In the genomic region with DNA sequence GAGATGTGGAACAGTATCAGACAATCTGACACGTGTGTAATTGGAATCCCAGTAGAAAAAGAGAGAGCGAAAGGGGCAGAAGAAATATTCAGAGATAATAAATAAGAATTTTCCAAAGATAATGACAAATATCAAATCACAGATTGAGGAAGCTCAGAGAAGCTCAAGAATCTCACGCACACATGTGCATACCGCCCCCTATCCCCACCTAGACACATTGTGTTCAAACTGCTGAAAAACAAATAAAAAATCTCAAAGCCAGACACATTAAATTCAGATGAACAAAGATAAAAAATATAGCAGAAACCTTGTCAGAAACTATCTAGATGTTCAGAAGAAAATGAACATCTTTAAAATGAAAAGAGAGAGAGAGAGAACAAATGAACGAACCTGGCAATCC, we compare ENCODE assay signal across 10 cellular contexts. TPM values are rescaled to one million over a fixed set of nuclear protein-coding genes. Genes with fewer than 3 reads are reported as not detected.
DNase-seq lines count a peak whose midpoint lies in the region; ATAC-seq and TF ChIP-seq lines count a peak whose summit lies in the region.
"Had no signal": no experiment of that assay in that cellular context is flagged by ENCODE, and none has a peak within 500 bp of the region (broad histone marks: within the 10 kb centered on the region; RNA-seq: fewer than 3 reads in every experiment).

No MANE protein-coding gene starts in this region.

- H3K4me2 ChIP-seq in neural progenitor cell = no peak overlapping the region

- H3K27me3 Mint-ChIP-seq in WTC11 (ENCODE audit: low read depth) (no peaks in the 10 kb centered on the region; the same call in 1 of the 2 replicates), neural progenitor cell (ENCODE audit: insufficient read depth, low read depth) (no peaks in the 10 kb centered on the region)

- H3K27me3 ChIP-seq in neural progenitor cell = no peaks in the 10 kb centered on the region

- peaks cover 7% of the 10 kb centered on the region for H3F3A ChIP-seq in neural progenitor cell (ENCODE audit: low read depth)

- POLR2A ChIA-PET in WTC11 (lab: Charles Lee) = interaction anchor here (1.5 kb wide), 1 partner anchor 18 kb away, joined by 4 read pairs; no protein-coding TSS in a partner anchor

- peak; percentile 24; the same call in 1 of the 2 replicates for TF ChIP-seq CTCF in WTC11 (IDR thresholded peaks at IDR 0.05)
- peak; percentile 50 for TF ChIP-seq CTCF in neural progenitor cell (IDR thresholded peaks at IDR 0.05)

- H3K9me3 Mint-ChIP-seq in WTC11 = no peaks in the 10 kb centered on the region
- H3K9me3 Mint-ChIP-seq in neural progenitor cell = no peaks in the 10 kb centered on the region

- no peak overlapping the region for H3K4me3 ChIP-seq in neural progenitor cell

- CTCF ChIA-PET in WTC11 (lab: Charles Lee) = interaction anchor here (0.5 to 3.9 kb wide), 10 partner anchors 9 to 251 kb away, joined by 3 to 22 read pairs (median 6); partner anchors contain the start of genes GSTO1 and SFR1

- H3K9me3 ChIP-seq in neural progenitor cell (ENCODE audit: low read depth) = no peaks in the 10 kb centered on the region

- H3K36me3 ChIP-seq in neural progenitor cell = no peaks in the 10 kb centered on the region

- DNase-seq in NCI-H82 (lab: John Stamatoyannopoulos, UW) (peak; percentile 5), NCI-H82 treated with DMSO at 0.1 percent for 48 hours (lab: John Stamatoyannopoulos, UW; ENCODE audit: unreplicated experiment) (no peak), HT-29 (ENCODE audit: low spot score) (peak; percentile 33), WTC11 (ENCODE audit: low spot score) (no peak), neural progenitor cell (ENCODE audit: low spot score) (peak; percentile 13), SW480 (ENCODE audit: low spot score) (no peak)
- DNase-seq in stimulated activated CD4-positive, alpha-beta T cell treated with anti-CD3 and anti-CD28 coated beads, Interleukin-15, amount 100 ng/mL, for 24 hours = no peak
- DNase-seq: activated naive CD4-positive, alpha-beta T cell treated with anti-CD3 and anti-CD28 coated beads, Interleukin-2, amount 50 U/mL, for 16 hours; left ventricle myocardium superior had no signal

- H3K4me3 Mint-ChIP-seq in WTC11 = no peak overlapping the region
- no peak overlapping the region for H3K4me3 Mint-ChIP-seq in neural progenitor cell

- peaks cover 22% of the 10 kb centered on the region for H3K4me1 Mint-ChIP-seq in WTC11
- peaks cover 5% of the 10 kb centered on the region for H3K4me1 Mint-ChIP-seq in neural progenitor cell

- no peaks in the 10 kb centered on the region for H3K36me3 Mint-ChIP-seq in WTC11
- no peaks in the 10 kb centered on the region for H3K36me3 Mint-ChIP-seq in neural progenitor cell

- no peak overlapping the region for H3K9ac ChIP-seq in neural progenitor cell

- no peaks in the 10 kb centered on the region for H3K79me2 ChIP-seq in neural progenitor cell (ENCODE audit: low read depth)

- peaks cover 13% of the 10 kb centered on the region for H3K4me1 ChIP-seq in neural progenitor cell

- no peak overlapping the region for H3K27ac ChIP-seq in neural progenitor cell

- ATAC-seq in WTC11 (no peak), HG02885 (IDR thresholded peaks at IDR 0.05; ENCODE audit: poor library complexity, unreplicated experiment) (no peak)
- ATAC-seq: left ventricle myocardium superior had no signal

- H4K20me1 ChIP-seq in neural progenitor cell (ENCODE audit: low read depth) = no peaks in the 10 kb centered on the region

- H2AFZ ChIP-seq in neural progenitor cell (replicated peaks) = peak overlapping the region; percentile 41

- H3K27ac Mint-ChIP-seq in WTC11 (no peak overlapping the region), neural progenitor cell (no peak overlapping the region)

TF ChIP-seq in WTC11, 78 proteins besides CTCF, POLR2A, EP300 and RAD21:
- TF ChIP-seq TEAD4 (CRISPR knock-in tag; IDR thresholded peaks at IDR 0.05) = no peak
- TF ChIP-seq FOXJ3 (CRISPR knock-in tag; IDR thresholded peaks at IDR 0.05; ENCODE audit: borderline replicate concordance) = no peak
- TF ChIP-seq, protein P1, sequence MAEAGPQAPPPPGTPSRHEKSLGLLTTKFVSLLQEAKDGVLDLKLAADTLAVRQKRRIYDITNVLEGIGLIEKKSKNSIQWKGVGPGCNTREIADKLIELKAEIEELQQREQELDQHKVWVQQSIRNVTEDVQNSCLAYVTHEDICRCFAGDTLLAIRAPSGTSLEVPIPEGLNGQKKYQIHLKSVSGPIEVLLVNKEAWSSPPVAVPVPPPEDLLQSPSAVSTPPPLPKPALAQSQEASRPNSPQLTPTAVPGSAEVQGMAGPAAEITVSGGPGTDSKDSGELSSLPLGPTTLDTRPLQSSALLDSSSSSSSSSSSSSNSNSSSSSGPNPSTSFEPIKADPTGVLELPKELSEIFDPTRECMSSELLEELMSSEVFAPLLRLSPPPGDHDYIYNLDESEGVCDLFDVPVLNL (CRISPR knock-in tag; IDR thresholded peaks at IDR 0.05; ENCODE audit: borderline replicate concordance, low read depth) = no peak
- no peak for TF ChIP-seq NFE2L1 (CRISPR knock-in tag; IDR thresholded peaks at IDR 0.05)
- TF ChIP-seq GRHL2 (CRISPR knock-in tag; IDR thresholded peaks at IDR 0.05; ENCODE audit: insufficient replicate concordance, severe bottlenecking) = no peak
- TF ChIP-seq E2F5 (CRISPR knock-in tag; IDR thresholded peaks at IDR 0.05) = no peak
- no peak for TF ChIP-seq CBFB (CRISPR knock-in tag; IDR thresholded peaks at IDR 0.05; ENCODE audit: low read depth)
- TF ChIP-seq, protein P2, sequence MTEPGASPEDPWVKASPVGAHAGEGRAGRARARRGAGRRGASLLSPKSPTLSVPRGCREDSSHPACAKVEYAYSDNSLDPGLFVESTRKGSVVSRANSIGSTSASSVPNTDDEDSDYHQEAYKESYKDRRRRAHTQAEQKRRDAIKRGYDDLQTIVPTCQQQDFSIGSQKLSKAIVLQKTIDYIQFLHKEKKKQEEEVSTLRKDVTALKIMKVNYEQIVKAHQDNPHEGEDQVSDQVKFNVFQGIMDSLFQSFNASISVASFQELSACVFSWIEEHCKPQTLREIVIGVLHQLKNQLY (CRISPR knock-in tag; IDR thresholded peaks at IDR 0.05) = no peak
- TF ChIP-seq RORB (CRISPR knock-in tag; IDR thresholded peaks at IDR 0.05) = no peak
- TF ChIP-seq, protein P3, sequence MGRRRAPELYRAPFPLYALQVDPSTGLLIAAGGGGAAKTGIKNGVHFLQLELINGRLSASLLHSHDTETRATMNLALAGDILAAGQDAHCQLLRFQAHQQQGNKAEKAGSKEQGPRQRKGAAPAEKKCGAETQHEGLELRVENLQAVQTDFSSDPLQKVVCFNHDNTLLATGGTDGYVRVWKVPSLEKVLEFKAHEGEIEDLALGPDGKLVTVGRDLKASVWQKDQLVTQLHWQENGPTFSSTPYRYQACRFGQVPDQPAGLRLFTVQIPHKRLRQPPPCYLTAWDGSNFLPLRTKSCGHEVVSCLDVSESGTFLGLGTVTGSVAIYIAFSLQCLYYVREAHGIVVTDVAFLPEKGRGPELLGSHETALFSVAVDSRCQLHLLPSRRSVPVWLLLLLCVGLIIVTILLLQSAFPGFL (CRISPR knock-in tag; IDR thresholded peaks at IDR 0.05; ENCODE audit: borderline replicate concordance) = no peak
- TF ChIP-seq, protein P4, sequence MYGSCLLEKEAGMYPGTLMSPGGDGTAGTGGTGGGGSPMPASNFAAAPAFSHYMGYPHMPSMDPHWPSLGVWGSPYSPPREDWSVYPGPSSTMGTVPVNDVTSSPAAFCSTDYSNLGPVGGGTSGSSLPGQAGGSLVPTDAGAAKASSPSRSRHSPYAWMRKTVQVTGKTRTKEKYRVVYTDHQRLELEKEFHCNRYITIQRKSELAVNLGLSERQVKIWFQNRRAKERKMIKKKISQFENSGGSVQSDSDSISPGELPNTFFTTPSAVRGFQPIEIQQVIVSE (CRISPR knock-in tag; IDR thresholded peaks at IDR 0.05; ENCODE audit: borderline replicate concordance) = no peak

RNA-seq across cellular contexts. Expression of gene SFR1, which starts 17.2 kb away (rescaled TPM):
- total RNA-seq in HT-29 (2014; rRNA removed; shearing (Covaris generic)) = 3.2 and 4.1 TPM in 2 replicates
- total RNA-seq in WTC11 (2021) = 9.2 to 11.6 TPM (median 9.9 TPM) in 3 replicates
- 15.5 and 18.2 TPM in 2 replicates for total RNA-seq in neural progenitor cell (ENCODE audit: low replicate concordance)

RNA-seq across cellular contexts. Expression of gene COL17A1, which starts 53.5 kb away (rescaled TPM):
- 40.0 and 45.0 TPM in 2 replicates for total RNA-seq in HT-29 (2014; rRNA removed; shearing (Covaris generic))
- total RNA-seq in WTC11 (2021) = 0.60 to 1.5 TPM (median 1.1 TPM) in 3 replicates
- 1.5 and 2.3 TPM in 2 replicates for total RNA-seq in neural progenitor cell (ENCODE audit: low replicate concordance)

Comparison
In these comparisons a context has a peak if more than half of its experiments do, and no peak if none do; other contexts are left out.
1. DNase-seq: peak in NCI-H82 (single experiment), HT-29 (single experiment) and neural progenitor cell (single experiment); none in NCI-H82 treated with DMSO at 0.1 percent for 48 hours (single experiment), WTC11 (single experiment), stimulated activated CD4-positive, alpha-beta T cell treated with anti-CD3 and anti-CD28 coated beads, Interleukin-15, amount 100 ng/mL, for 24 hours (single experiment) and SW480 (single experiment).
2. RNA of gene COL17A1, which starts 53.5 kb away (total RNA-seq): 40.0 to 45.0 TPM in HT-29; 1.5 to 2.3 TPM in neural progenitor cell and 0.60 to 1.5 TPM in WTC11; every median in the first group is over 10 times any median in the second.